ENCODE assay signal across 17 cellular contexts in the genomic region with DNA sequence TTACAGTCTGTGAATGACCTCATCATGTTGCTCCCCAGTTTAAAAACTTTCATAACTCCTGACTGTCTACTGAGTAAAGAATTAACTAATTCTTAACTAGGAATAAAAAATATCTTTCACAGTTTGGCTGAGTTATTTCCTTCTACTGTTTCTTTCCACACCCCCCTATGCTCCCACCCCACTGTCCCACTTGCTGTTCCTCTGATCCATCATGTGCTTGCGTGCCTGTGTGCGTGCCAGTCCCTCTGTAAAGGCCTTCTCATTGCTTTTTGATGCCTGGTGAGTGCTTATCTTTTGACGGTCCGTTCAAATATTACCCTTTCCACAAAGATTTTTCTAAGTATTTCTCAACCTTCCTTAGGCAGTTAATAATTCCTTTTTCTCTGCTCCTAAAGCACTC. TPM values are rescaled to one million over a fixed set of nuclear protein-coding genes. Genes with fewer than 3 reads are reported as not detected.
DNase-seq lines count a peak whose midpoint lies in the region; ATAC-seq and TF ChIP-seq lines count a peak whose summit lies in the region.
"Had no signal": no experiment of that assay in that cellular context is flagged by ENCODE, and none has a peak within 500 bp of the region (broad histone marks: within the 10 kb centered on the region; RNA-seq: fewer than 3 reads in every experiment).

No MANE protein-coding gene starts in this region.

- H3K4me1 ChIP-seq in right cardiac atrium (ENCODE audit: control insufficient read depth, insufficient read depth, low read length) (peaks cover 4% of the 10 kb centered on the region), heart left ventricle (peaks cover 0 to 39% (median 18%) of the 10 kb centered on the region in 12 donors)
- peaks cover 8% of the 10 kb centered on the region for H3K4me1 ChIP-seq in effector memory CD4-positive, alpha-beta T cell (ENCODE audit: control insufficient read depth, insufficient read depth, low read length, poor library complexity, severe bottlenecking)

- 51% methylated on average over 4 of the region's 4 CpGs for WGBS in right cardiac atrium
- WGBS in heart left ventricle, 4 donors = 66 to 81% (median 71%) methylated on average over 4 of the region's 4 CpGs

- DNase-seq in right cardiac atrium = peak in 2 of 3 donors; percentile 31 to 65
- DNase-seq in heart left ventricle = no peak
- DNase-seq in chondrocyte (ENCODE audit: low spot score) = no peak
- no peak for DNase-seq in naive B cell
- no peak for DNase-seq in effector memory CD4-positive, alpha-beta T cell
- DNase-seq in HPDE6-E6E7 (ENCODE audit: extremely low spot score) = no peak
- DNase-seq: C1 segment of cervical spinal cord, DMS 273 treated with DMSO at 0.1 percent for 48 hours, NCI-H1092, NCI-H146, NCI-H2081, NCI-H510A treated with DMSO at 0.1 percent for 48 hours, NCI-H82, PC-3 had no signal

- H3K4me3 Mint-ChIP-seq in chondrocyte (ENCODE audit: unreplicated experiment) = no peak overlapping the region
- H3K4me3 Mint-ChIP-seq in naive B cell = peak overlapping the region in 1 of 8 donors; percentile 17

- intact Hi-C loops in right cardiac atrium (cut with DNase I) (no loop called here), heart left ventricle (cut with DNase I) (loop anchor here in 1 of 10 donors (5.0 kb wide), 1 partner anchor 47 kb away; no protein-coding TSS in a partner anchor)

- H3K4me3 ChIP-seq in right cardiac atrium (ENCODE audit: low read length) (no peak overlapping the region), heart left ventricle (no peak overlapping the region)
- H3K4me3 ChIP-seq in effector memory CD4-positive, alpha-beta T cell (ENCODE audit: insufficient read depth, low read depth, low read length, poor library complexity, severe bottlenecking) = no peak overlapping the region

- no peak for TF ChIP-seq POLR2A in heart left ventricle (IDR thresholded peaks at IDR 0.05)

- peaks cover 11% of the 10 kb centered on the region for H3K36me3 Mint-ChIP-seq in chondrocyte (ENCODE audit: low read depth)
- peaks cover 17 to 38% of the 10 kb centered on the region in 2 donors for H3K36me3 Mint-ChIP-seq in naive B cell

- H3K9me3 Mint-ChIP-seq in chondrocyte (ENCODE audit: low read depth) (no peaks in the 10 kb centered on the region), naive B cell (no peaks in the 10 kb centered on the region)

- peak; percentile 33 to 51 for ATAC-seq in right cardiac atrium
- ATAC-seq in heart left ventricle = no peak
- ATAC-seq in naive B cell (ENCODE audit: low read depth in 2 of 2) = no peak
- ATAC-seq in HG03025 (IDR thresholded peaks at IDR 0.05; ENCODE audit: low FRiP score, unreplicated experiment) = no peak
- no peak for ATAC-seq in GM18868 (IDR thresholded peaks at IDR 0.05; ENCODE audit: unreplicated experiment)
- ATAC-seq: PC-3 had no signal

- H3K27me3 ChIP-seq in right cardiac atrium (ENCODE audit: control insufficient read depth, insufficient read depth) (no peaks in the 10 kb centered on the region), heart left ventricle (no peaks in the 10 kb centered on the region)
- no peaks in the 10 kb centered on the region for H3K27me3 ChIP-seq in effector memory CD4-positive, alpha-beta T cell (replicated peaks; ENCODE audit: control insufficient read depth, insufficient read depth, low read length, poor library complexity, severe bottlenecking)

- peak overlapping the region; percentile 83 for H3K27ac Mint-ChIP-seq in chondrocyte (ENCODE audit: unreplicated experiment)
- H3K27ac Mint-ChIP-seq in naive B cell = peak overlapping the region in 5 of 6 donors; percentile 30 to 90 (median 74)

- no peaks in the 10 kb centered on the region for H3K9me3 ChIP-seq in right cardiac atrium (ENCODE audit: control insufficient read depth, low read length)
- H3K9me3 ChIP-seq in heart left ventricle = no peaks in the 10 kb centered on the region
- no peaks in the 10 kb centered on the region for H3K9me3 ChIP-seq in effector memory CD4-positive, alpha-beta T cell (ENCODE audit: control insufficient read depth, low read length)

- H3K4me1 Mint-ChIP-seq in chondrocyte (ENCODE audit: low read depth) (peaks cover 58% of the 10 kb centered on the region), naive B cell (peaks cover 12 to 25% (median 24%) of the 10 kb centered on the region in 3 donors)

- H3K27me3 Mint-ChIP-seq in chondrocyte (ENCODE audit: low read depth) = no peaks in the 10 kb centered on the region
- H3K27me3 Mint-ChIP-seq in naive B cell = no peaks in the 10 kb centered on the region

- no peak overlapping the region for H3K27ac ChIP-seq in right cardiac atrium (ENCODE audit: low read length)
- H3K27ac ChIP-seq in heart left ventricle = peak overlapping the region in 1 of 12 donors; percentile 32
- H3K27ac ChIP-seq in effector memory CD4-positive, alpha-beta T cell (ENCODE audit: insufficient read depth, low read length, poor library complexity, severe bottlenecking) = no peak overlapping the region
- H3K27ac ChIP-seq: RWPE1 had no signal

- H3K36me3 ChIP-seq in heart left ventricle = peaks cover 0 to 31% (median 12%) of the 10 kb centered on the region in 9 donors
- H3K36me3 ChIP-seq in effector memory CD4-positive, alpha-beta T cell (ENCODE audit: control insufficient read depth, insufficient read depth, low read length) = peaks cover 4% of the 10 kb centered on the region

- TF ChIP-seq CTCF in heart left ventricle (IDR thresholded peaks at IDR 0.05) (no peak), chondrocyte (IDR thresholded peaks at IDR 0.05) (no peak)

RNA-seq across cellular contexts. Expression of gene ATG16L2, which starts 55.6 kb away (rescaled TPM):
- total RNA-seq in right cardiac atrium = 10 to 100 TPM; 11.9 to 23.9 (median 19.1) TPM
- 19.1 TPM for polyA plus RNA-seq in right cardiac atrium
- total RNA-seq in heart left ventricle = 10 to 100 TPM in 7 of 9 donors, 1 to 10 TPM in 2; 6.0 to 28.9 (median 13.2) TPM
- polyA plus RNA-seq in heart left ventricle = 10 to 100 TPM in 1 of 2 donors, 1 to 10 TPM in 1; 8.3 to 24.2 TPM
- total RNA-seq in chondrocyte = 7.9 to 14.8 TPM (median 9.9 TPM) in 3 replicates
- polyA plus RNA-seq in naive B cell (ENCODE audit: low read depth in 6 of 6) = 10 to 100 TPM; 19.1 to 35.5 (median 21.3) TPM

Comparison
In these comparisons a context has a peak if more than half of its experiments do, and no peak if none do; other contexts are left out.
1. ATAC-seq: peak in right cardiac atrium (2 of 2); none in heart left ventricle (0 of 4), naive B cell (0 of 2), HG03025 (single experiment) and GM18868 (single experiment).
2. DNase-seq: peak in right cardiac atrium (2 of 3); none in heart left ventricle (0 of 5), chondrocyte (single experiment), naive B cell (single experiment), effector memory CD4-positive, alpha-beta T cell (0 of 3) and HPDE6-E6E7 (single experiment).